ENCODE assay signal across 21 cellular contexts in the genomic region with DNA sequence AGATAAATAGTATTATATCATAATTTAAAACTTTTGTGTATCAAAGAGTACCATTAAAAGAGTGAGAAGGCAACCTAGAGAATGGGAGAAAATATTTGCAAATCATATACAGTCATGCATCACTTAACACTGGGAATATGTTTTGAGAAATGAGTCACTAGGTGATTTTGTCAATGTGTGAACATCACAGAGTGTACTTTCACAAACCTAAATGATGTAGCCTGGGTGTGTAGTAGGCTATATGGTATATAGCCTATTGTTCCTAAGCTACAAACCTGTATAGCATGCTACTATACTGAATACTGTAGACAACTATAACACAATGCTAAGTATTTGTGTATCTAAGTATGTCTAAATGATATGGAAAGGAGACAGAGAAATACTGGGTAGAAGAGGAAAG.
"Had no signal": no experiment of that assay in that cellular context is flagged by ENCODE, and none has a peak within 500 bp of the region (broad histone marks: within the 10 kb centered on the region; RNA-seq: fewer than 3 reads in every experiment).

No MANE protein-coding gene starts in this region.

- DNase-seq: activated CD4-positive, alpha-beta T cell treated with anti-CD3 and anti-CD28 coated beads for 4 hours; activated CD8-positive, alpha-beta memory T cell treated with anti-CD3 and anti-CD28 coated beads, Interleukin-2, amount 50 U/mL, for 4 hours; activated gamma-delta T cell treated with Interleukin-2 at 50 U/mL for 16 hours; activated naive CD8-positive, alpha-beta T cell treated with anti-CD3 and anti-CD28 coated beads, Interleukin-2, amount 10 ng/mL, durations not matched to agents 7 days and 5 days; activated T-cell treated with anti-CD3 and anti-CD28 coated beads, Interleukin-2, amount 50 U/mL, for 4 hours; cerebellar nuclear complex; cortex of kidney; immature natural killer cell; kidney glomerular epithelial cell; naive thymus-derived CD8-positive, alpha-beta T cell; pancreas; right lobe of liver; small intestine; stimulated activated CD4-positive, alpha-beta T cell treated with anti-CD3 and anti-CD28 coated beads, Interleukin-15, amount 100 ng/mL, for 24 hours; stimulated activated CD4-positive, alpha-beta T cell treated with anti-CD3 and anti-CD28 coated beads, Interleukin-4, amount 100 ng/mL, for 1 hour; upper lobe of right lung had no signal

- ATAC-seq: naive thymus-derived CD8-positive, alpha-beta T cell; pancreas; right lobe of liver; upper lobe of right lung; WTC11 had no signal

- H3K27ac Mint-ChIP-seq: activated naive CD8-positive, alpha-beta T cell treated with anti-CD3 and anti-CD28 coated beads, Interleukin-2, amount 10 ng/mL, durations not matched to agents 7 days and 5 days; immature natural killer cell; naive thymus-derived CD8-positive, alpha-beta T cell; WTC11 had no signal

- H3K9me3 Mint-ChIP-seq: activated T-cell treated with anti-CD3 and anti-CD28 coated beads, Interleukin-2, amount 50 U/mL, for 4 hours; naive thymus-derived CD8-positive, alpha-beta T cell; WTC11 had no signal

- FAIRE-seq: endometrium, pancreas, small intestine, TTC549 had no signal

- H3K27ac ChIP-seq: neutrophil, pancreas, right lobe of liver, SK-N-MC, upper lobe of right lung had no signal

- H3K9me3 ChIP-seq: neutrophil, pancreas, right lobe of liver, upper lobe of right lung had no signal

- H3K4me3 ChIP-seq: pancreas, right lobe of liver, SK-N-MC, upper lobe of right lung had no signal

- H3K4me1 Mint-ChIP-seq: naive thymus-derived CD8-positive, alpha-beta T cell had no signal

- H3K27me3 Mint-ChIP-seq: activated naive CD8-positive, alpha-beta T cell treated with anti-CD3 and anti-CD28 coated beads, Interleukin-2, amount 10 ng/mL, durations not matched to agents 7 days and 5 days had no signal

- H3K4me1 ChIP-seq: pancreas, right lobe of liver, upper lobe of right lung had no signal

- H3K36me3 Mint-ChIP-seq: naive thymus-derived CD8-positive, alpha-beta T cell; WTC11 had no signal

- H3K36me3 ChIP-seq: neutrophil, pancreas, right lobe of liver, upper lobe of right lung had no signal

- H3K4me3 Mint-ChIP-seq: activated naive CD8-positive, alpha-beta T cell treated with anti-CD3 and anti-CD28 coated beads, Interleukin-2, amount 10 ng/mL, durations not matched to agents 7 days and 5 days; activated T-cell treated with anti-CD3 and anti-CD28 coated beads, Interleukin-2, amount 50 U/mL, for 4 hours; immature natural killer cell; naive thymus-derived CD8-positive, alpha-beta T cell; WTC11 had no signal

- H3K27me3 ChIP-seq: neutrophil, pancreas, right lobe of liver, upper lobe of right lung had no signal
